Comparison of ENCODE assay signal across 8 cellular contexts in the genomic region with DNA sequence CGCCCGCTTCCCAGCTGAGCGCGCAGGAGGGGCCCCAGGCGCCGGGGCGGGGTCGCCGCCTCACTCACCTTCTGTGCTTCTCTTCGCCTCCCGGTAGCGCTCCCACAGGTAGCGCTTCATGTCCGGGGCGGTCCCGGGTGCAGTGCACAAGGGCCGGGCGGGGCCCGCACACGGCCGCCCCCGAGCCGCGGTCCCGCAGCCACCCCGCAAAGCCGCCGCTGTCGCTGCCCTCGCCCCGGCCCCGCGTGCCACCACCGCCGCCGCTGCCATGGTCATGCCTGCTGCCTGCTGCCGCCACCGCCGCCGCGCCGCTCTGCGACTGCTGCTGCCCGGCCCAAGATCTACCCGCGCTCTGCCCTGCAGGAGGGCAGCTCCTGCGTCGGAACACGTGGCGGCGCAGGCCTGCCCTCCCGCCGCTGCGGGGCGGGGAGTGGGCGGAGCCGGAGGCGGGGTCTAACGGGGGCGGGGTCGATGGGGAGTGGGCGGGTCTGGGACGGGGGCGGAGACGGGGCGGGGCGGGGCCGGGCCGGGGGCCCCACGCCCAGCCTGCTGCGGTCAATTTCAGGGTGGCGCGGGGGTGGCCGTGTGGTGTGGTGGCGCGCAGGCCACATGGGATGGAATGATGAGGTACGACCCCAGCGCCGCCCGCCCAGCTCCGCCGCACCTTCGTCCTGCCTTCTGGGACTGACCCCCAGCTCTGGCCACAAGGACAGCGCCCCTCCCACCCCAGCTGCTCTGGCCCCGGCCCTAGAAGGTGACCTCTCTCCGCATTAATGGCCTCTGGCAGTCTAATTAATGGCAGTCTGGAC.
DNase-seq lines count a peak whose midpoint lies in the region; ATAC-seq and TF ChIP-seq lines count a peak whose summit lies in the region.

Gene NT5DC3, minus strand, starts transcription at position 354 of the 809 bp plus-strand sequence. Its CDS starts 78 bp downstream, at position 276.

- no peak for TF ChIP-seq CTCF in AG09309 (IDR thresholded peaks at IDR 0.05; ENCODE audit: control insufficient read depth, insufficient read depth, low read depth, low read length, missing control alignments)

- DNase-seq in AG09309 (ENCODE audit: low read depth) (peak; percentile 27), NCI-H345 treated with DMSO at 0.1 percent for 48 hours (lab: John Stamatoyannopoulos, UW; ENCODE audit: unreplicated experiment) (peak; percentile 52), left kidney (ENCODE audit: low read depth, low spot score) (peak; percentile 92)
- peak; percentile 81 to 82 for DNase-seq in activated CD4-positive, alpha-beta T cell treated with anti-CD3 and anti-CD28 coated beads for 4 hours
- peak; percentile 82 for DNase-seq in stimulated activated CD4-positive, alpha-beta T cell treated with anti-CD3 and anti-CD28 coated beads, Interleukin-1b, Interleukin-23, amount 100 ng/mL, for 48 hours

- peak within 1 kb of the TSS; percentile 39 for H3K27ac ChIP-seq in cingulate gyrus (ENCODE audit: low read depth, low read length)

- ATAC-seq in GM18907 (IDR thresholded peaks at IDR 0.05; ENCODE audit: unreplicated experiment) (peak; percentile 87), HG03135 (IDR thresholded peaks at IDR 0.05; ENCODE audit: unreplicated experiment) (peak; percentile 84)

- peak within 1 kb of the TSS; percentile 92 for H3K4me3 ChIP-seq in AG09309 (ENCODE audit: control insufficient read depth, low read depth, low read length)

Comparison
In these comparisons a context has a peak if more than half of its experiments do, and no peak if none do; other contexts are left out.
1. Peak in every context shown above with its lines: DNase-seq, ATAC-seq, H3K4me3 ChIP-seq and H3K27ac ChIP-seq.
2. DNase-seq: peak in every context shown above with its lines; median percentile 92 in left kidney; 82 in stimulated activated CD4-positive, alpha-beta T cell treated with anti-CD3 and anti-CD28 coated beads, Interleukin-1b, Interleukin-23, amount 100 ng/mL, for 48 hours; 82 in activated CD4-positive, alpha-beta T cell treated with anti-CD3 and anti-CD28 coated beads for 4 hours; 52 in NCI-H345 treated with DMSO at 0.1 percent for 48 hours; 27 in AG09309.